1 cellular context compared by ENCODE assay signal in the genomic region with DNA sequence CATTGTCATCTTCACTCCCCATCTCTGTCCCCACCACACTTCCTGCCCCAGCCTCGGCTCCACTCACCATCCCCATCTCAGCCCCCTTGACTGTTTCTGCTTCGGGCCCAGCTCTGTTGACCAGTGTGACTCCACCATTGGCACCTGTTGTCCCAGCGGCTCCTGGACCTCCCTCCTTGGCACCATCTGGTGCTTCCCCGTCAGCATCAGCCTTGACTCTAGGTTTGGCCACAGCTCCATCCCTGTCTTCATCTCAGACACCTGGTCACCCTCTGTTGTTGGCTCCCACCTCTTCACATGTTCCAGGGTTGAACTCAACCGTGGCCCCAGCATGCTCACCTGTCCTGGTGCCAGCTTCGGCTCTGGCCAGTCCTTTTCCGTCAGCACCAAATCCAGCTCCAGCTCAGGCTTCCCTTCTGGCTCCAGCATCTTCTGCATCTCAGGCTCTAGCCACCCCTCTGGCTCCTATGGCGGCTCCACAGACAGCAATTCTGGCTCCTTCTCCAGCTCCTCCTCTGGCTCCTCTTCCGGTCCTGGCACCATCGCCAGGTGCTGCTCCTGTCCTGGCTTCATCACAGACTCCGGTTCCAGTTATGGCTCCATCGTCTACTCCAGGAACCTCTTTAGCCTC.
TF ChIP-seq lines count a peak whose summit lies in the region.

No MANE protein-coding gene starts in this region.

TF ChIP-seq in IMR-90, 13 proteins besides CTCF, POLR2A, EP300 and RAD21:
- TF ChIP-seq CHD1 (IDR thresholded peaks at IDR 0.05; ENCODE audit: low read depth, low read length), result no peak
- no peak for TF ChIP-seq MAFK (IDR thresholded peaks at IDR 0.05; ENCODE audit: low read depth, low read length)
- TF ChIP-seq, protein P1, sequence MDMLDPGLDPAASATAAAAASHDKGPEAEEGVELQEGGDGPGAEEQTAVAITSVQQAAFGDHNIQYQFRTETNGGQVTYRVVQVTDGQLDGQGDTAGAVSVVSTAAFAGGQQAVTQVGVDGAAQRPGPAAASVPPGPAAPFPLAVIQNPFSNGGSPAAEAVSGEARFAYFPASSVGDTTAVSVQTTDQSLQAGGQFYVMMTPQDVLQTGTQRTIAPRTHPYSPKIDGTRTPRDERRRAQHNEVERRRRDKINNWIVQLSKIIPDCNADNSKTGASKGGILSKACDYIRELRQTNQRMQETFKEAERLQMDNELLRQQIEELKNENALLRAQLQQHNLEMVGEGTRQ (IDR thresholded peaks at IDR 0.05; ENCODE audit: low read depth, low read length), result no peak
- TF ChIP-seq MXI1 (IDR thresholded peaks at IDR 0.05; ENCODE audit: borderline replicate concordance, low read depth, low read length), result no peak
- no peak for TF ChIP-seq BHLHE40 (IDR thresholded peaks at IDR 0.05; ENCODE audit: low read depth, low read length)
